Comparison of ENCODE assay signal across 12 cellular contexts in genomic region chr11:62921573-62922188, GRCh38. TPM values are rescaled to one million over a fixed set of nuclear protein-coding genes. Genes with fewer than 3 reads are reported as not detected.
DNase-seq lines count a peak whose midpoint lies in the region; ATAC-seq and TF ChIP-seq lines count a peak whose summit lies in the region.
"Had no signal": no experiment of that assay in that cellular context is flagged by ENCODE, and none has a peak within 500 bp of the region (broad histone marks: within the 10 kb centered on the region; RNA-seq: fewer than 3 reads in every experiment).

No MANE protein-coding gene starts in this region.

- H3K4me1 ChIP-seq in RWPE2 (ENCODE audit: insufficient read depth, poor library complexity, severe bottlenecking) (no peaks in the 10 kb centered on the region), iPS-15b (ENCODE audit: control insufficient read depth, insufficient read depth, low read length) (peaks cover 9% of the 10 kb centered on the region)

- peaks cover 28% of the 10 kb centered on the region for H3K4me1 Mint-ChIP-seq in type B pancreatic cell (ENCODE audit: unreplicated experiment)

- H3K9ac ChIP-seq in iPS-15b (ENCODE audit: low read depth, low read length) = no peak overlapping the region

- H3K36me3 ChIP-seq in RWPE2 (ENCODE audit: low read depth) (no peaks in the 10 kb centered on the region), iPS-15b (ENCODE audit: control insufficient read depth, insufficient read depth, low read length) (no peaks in the 10 kb centered on the region)
- H3K36me3 ChIP-seq: thoracic aorta had no signal

- H3K9me3 Mint-ChIP-seq in type B pancreatic cell = no peaks in the 10 kb centered on the region
- H3K9me3 Mint-ChIP-seq: dendritic cell treated with granulocyte-macrophage colony-stimulating factor and Interleukin-4, amounts not matched to agents 40 ng/mL and 50 ng/mL, for 4 days had no signal

- H3K27me3 ChIP-seq in RWPE2 (ENCODE audit: insufficient read depth, poor library complexity, severe bottlenecking) = peaks cover 64% of the 10 kb centered on the region
- H3K27me3 ChIP-seq in iPS-15b (ENCODE audit: control insufficient read depth, insufficient read depth, low read length) = peaks cover 45% of the 10 kb centered on the region

- no peak overlapping the region for H3K27ac ChIP-seq in RWPE2 (ENCODE audit: poor library complexity, severe bottlenecking)
- H3K27ac ChIP-seq: thoracic aorta had no signal

- H3K4me3 Mint-ChIP-seq in type B pancreatic cell = peak overlapping the region; percentile 72
- H3K4me3 Mint-ChIP-seq: dendritic cell treated with granulocyte-macrophage colony-stimulating factor and Interleukin-4, amounts not matched to agents 40 ng/mL and 50 ng/mL, for 4 days had no signal

- DNase-seq in SHP77 (lab: John Stamatoyannopoulos, UW) = peak; percentile 12 to 31
- no peak for DNase-seq in SHP77 treated with DMSO at 0.1 percent for 48 hours (lab: John Stamatoyannopoulos, UW)
- no peak for DNase-seq in RWPE2 (ENCODE audit: low spot score)
- DNase-seq in type B pancreatic cell (ENCODE audit: extremely low spot score, unreplicated experiment) = no peak
- no peak for DNase-seq in COLO668 (lab: John Stamatoyannopoulos, UW; ENCODE audit: unreplicated experiment)
- DNase-seq: stimulated activated CD4-positive, alpha-beta T cell treated with anti-CD3 and anti-CD28 coated beads, Interleukin-12 subunit alpha, Interleukin-12 subunit beta, amount 100 ng/mL, for 4 hours had no signal

- TF ChIP-seq CTCF in RWPE2 (IDR thresholded peaks at IDR 0.05; ENCODE audit: poor library complexity, severe bottlenecking) = no peak
- no peak for TF ChIP-seq CTCF in type B pancreatic cell (conservative IDR thresholded peaks at IDR 0.05)

- peak; percentile 28; the same call in 2 of the 3 replicates for ATAC-seq in RWPE2 (ENCODE audit: low read depth)
- ATAC-seq in HG02885 (IDR thresholded peaks at IDR 0.05; ENCODE audit: poor library complexity, unreplicated experiment) = no peak
- ATAC-seq in GM21447 (IDR thresholded peaks at IDR 0.05; ENCODE audit: unreplicated experiment) = no peak

- H3K27me3 Mint-ChIP-seq in type B pancreatic cell = peaks cover 46% of the 10 kb centered on the region

- H3K27ac Mint-ChIP-seq in type B pancreatic cell = peak overlapping the region; percentile 87
- H3K27ac Mint-ChIP-seq: CD14-positive monocyte; dendritic cell treated with granulocyte-macrophage colony-stimulating factor and Interleukin-4, amounts not matched to agents 40 ng/mL and 50 ng/mL, for 4 days had no signal

- no peaks in the 10 kb centered on the region for H3K36me3 Mint-ChIP-seq in type B pancreatic cell
- H3K36me3 Mint-ChIP-seq: CD14-positive monocyte had no signal

- no peaks in the 10 kb centered on the region for H3K9me3 ChIP-seq in RWPE2 (ENCODE audit: severe bottlenecking)
- no peaks in the 10 kb centered on the region for H3K9me3 ChIP-seq in iPS-15b (ENCODE audit: control insufficient read depth, insufficient read depth, low read length)
- H3K9me3 ChIP-seq: thoracic aorta had no signal

- H3K4me3 ChIP-seq in RWPE2 (ENCODE audit: severe bottlenecking) (no peak overlapping the region), iPS-15b (ENCODE audit: low read depth, low read length) (peak overlapping the region; percentile 22)
- H3K4me3 ChIP-seq: thoracic aorta had no signal

RNA-seq across cellular contexts. Expression of gene CHRM1, which starts 0.5 kb away (rescaled TPM):
- total RNA-seq in type B pancreatic cell (ENCODE audit: low replicate concordance) = 0.29 and 2.1 TPM in 2 replicates
- total RNA-seq: thoracic aorta had no signal

RNA-seq across cellular contexts. Expression of gene SLC3A2, which starts 41.0 kb away (rescaled TPM):
- total RNA-seq in type B pancreatic cell (ENCODE audit: low replicate concordance) = 190 and 287 TPM in 2 replicates

Comparison
In these comparisons a context has a peak if more than half of its experiments do, and no peak if none do; other contexts are left out.
1. DNase-seq: peak in SHP77 (2 of 2); none in SHP77 treated with DMSO at 0.1 percent for 48 hours (single experiment), RWPE2 (single experiment), type B pancreatic cell (single experiment) and COLO668 (single experiment).